Comparison of ENCODE assay signal across 24 cellular contexts in genomic region chr1:36006941-36007500, GRCh38.
"Had no signal": no experiment of that assay in that cellular context is flagged by ENCODE, and none has a peak within 500 bp of the region (broad histone marks: within the 10 kb centered on the region; RNA-seq: fewer than 3 reads in every experiment).

No MANE protein-coding gene starts in this region.

- H3K27ac Mint-ChIP-seq: dendritic cell treated with granulocyte-macrophage colony-stimulating factor and Interleukin-4, amounts not matched to agents 40 ng/mL and 50 ng/mL, for 4 days; endodermal cell; naive thymus-derived CD8-positive, alpha-beta T cell; nephron progenitor cell; stimulated activated effector memory CD8-positive, alpha-beta T cell treated with anti-CD3 and anti-CD28 coated beads, Interleukin-12 subunit alpha, Interleukin-12 subunit beta, amount 100 ng/mL, for 72 hours had no signal

- H3K4me1 ChIP-seq: colonic mucosa, gastroesophageal sphincter, heart left ventricle, left lung, prostate gland, right atrium auricular region, transverse colon had no signal

- H3K4me1 Mint-ChIP-seq: endodermal cell; naive thymus-derived CD8-positive, alpha-beta T cell; nephron progenitor cell; stimulated activated effector memory CD8-positive, alpha-beta T cell treated with anti-CD3 and anti-CD28 coated beads, Interleukin-12 subunit alpha, Interleukin-12 subunit beta, amount 100 ng/mL, for 72 hours had no signal

- H3K9me3 ChIP-seq: colonic mucosa, gastroesophageal sphincter, heart left ventricle, left lung, prostate gland, right atrium auricular region, transverse colon, vagina had no signal

- H3K27ac ChIP-seq: colonic mucosa, foreskin keratinocyte, gastroesophageal sphincter, heart left ventricle, left lung, prostate gland, right atrium auricular region, transverse colon, vagina had no signal

- H3K27me3 Mint-ChIP-seq: dendritic cell treated with granulocyte-macrophage colony-stimulating factor and Interleukin-4, amounts not matched to agents 40 ng/mL and 50 ng/mL, for 4 days; naive thymus-derived CD8-positive, alpha-beta T cell had no signal

- H3K4me3 ChIP-seq: colonic mucosa, gastroesophageal sphincter, heart left ventricle, hepatocyte, left lung, prostate gland, right atrium auricular region, transverse colon, vagina had no signal

- DNase-seq: colonic mucosa; effector CD8-positive, alpha-beta T cell; endodermal cell; foreskin keratinocyte; heart left ventricle; kidney; left lung; mesendoderm; naive thymus-derived CD8-positive, alpha-beta T cell; nephron progenitor cell; nucleus accumbens; stimulated activated CD4-positive, alpha-beta T cell treated with anti-CD3 and anti-CD28 coated beads, Interleukin-2, amount 100 ng/mL, for 24 hours; stimulated activated CD4-positive, alpha-beta T cell treated with anti-CD3 and anti-CD28 coated beads, Interleukin-4, amount 100 ng/mL, for 24 hours; stimulated activated naive CD8-positive, alpha-beta T cell treated with anti-CD3 and anti-CD28 coated beads, Interleukin-15, Interleukin-2, amounts not matched to agents 100 U/mL and 50 U/mL, for 24 hours; transverse colon had no signal

- H2AFZ ChIP-seq: hepatocyte had no signal

- H3K79me2 ChIP-seq: hepatocyte had no signal

- H3K4me3 Mint-ChIP-seq: dendritic cell treated with granulocyte-macrophage colony-stimulating factor and Interleukin-4, amounts not matched to agents 40 ng/mL and 50 ng/mL, for 4 days; endodermal cell; naive thymus-derived CD8-positive, alpha-beta T cell; nephron progenitor cell; stimulated activated effector memory CD8-positive, alpha-beta T cell treated with anti-CD3 and anti-CD28 coated beads, Interleukin-12 subunit alpha, Interleukin-12 subunit beta, amount 100 ng/mL, for 72 hours had no signal

- H3K27me3 ChIP-seq: colonic mucosa, foreskin keratinocyte, gastroesophageal sphincter, heart left ventricle, hepatocyte, left lung, right atrium auricular region, transverse colon, vagina had no signal

- H3K4me2 ChIP-seq: hepatocyte had no signal

- H3K36me3 ChIP-seq: colonic mucosa, prostate gland, right atrium auricular region, vagina had no signal

- H3K9me3 Mint-ChIP-seq: dendritic cell treated with granulocyte-macrophage colony-stimulating factor and Interleukin-4, amounts not matched to agents 40 ng/mL and 50 ng/mL, for 4 days; endodermal cell; naive thymus-derived CD8-positive, alpha-beta T cell; nephron progenitor cell; stimulated activated effector memory CD8-positive, alpha-beta T cell treated with anti-CD3 and anti-CD28 coated beads, Interleukin-12 subunit alpha, Interleukin-12 subunit beta, amount 100 ng/mL, for 72 hours had no signal

- ATAC-seq: esophagus mucosa; foreskin keratinocyte; gastroesophageal sphincter; heart left ventricle; left lung; naive thymus-derived CD8-positive, alpha-beta T cell; sciatic nerve; stimulated activated effector memory CD8-positive, alpha-beta T cell treated with anti-CD3 and anti-CD28 coated beads, Interleukin-12 subunit alpha, Interleukin-12 subunit beta, amount 100 ng/mL, for 72 hours; stimulated activated naive CD8-positive, alpha-beta T cell treated with anti-CD3 and anti-CD28 coated beads, Interleukin-15, Interleukin-2, amounts not matched to agents 100 U/mL and 50 U/mL, for 24 hours had no signal

- FAIRE-seq: kidney had no signal
